In genomic region chr2:16186661-16187516, GRCh38 we compare ENCODE assay signal across 17 cellular contexts.
A peak's percentile ranks its signal among the peaks of the same experiment; 100 is the strongest.
DNase-seq lines count a peak whose midpoint lies in the region; ATAC-seq and TF ChIP-seq lines count a peak whose summit lies in the region.
"Had no signal": no experiment of that assay in that cellular context is flagged by ENCODE, and none has a peak within 500 bp of the region (broad histone marks: within the 10 kb centered on the region; RNA-seq: fewer than 3 reads in every experiment).

No MANE protein-coding gene starts in this region.

- DNase-seq in SK-N-DZ (ENCODE audit: low spot score) (peak; percentile 99), mesenteric fat pad (ENCODE audit: low spot score) (peak; percentile 47), NCI-H1436 (lab: John Stamatoyannopoulos, UW) (no peak), upper lobe of right lung (no peak), SW480 (ENCODE audit: low spot score) (no peak), COLO829 (ENCODE audit: low spot score) (no peak)
- DNase-seq: DMS53, GOT3, NCI-H1105 treated with DMSO at 0.1 percent for 48 hours, NCI-H187 treated with DMSO at 0.1 percent for 48 hours, NCI-H69, OCI-M1, RPMI8226, SIG-M5 had no signal

- no peaks in the 10 kb centered on the region for H3K36me3 ChIP-seq in upper lobe of right lung

- ATAC-seq in GM18873 (IDR thresholded peaks at IDR 0.05; ENCODE audit: low FRiP score, unreplicated experiment), result peak; percentile 86
- ATAC-seq in HG02759 (IDR thresholded peaks at IDR 0.05; ENCODE audit: unreplicated experiment), result peak; percentile 66
- no peak for ATAC-seq in upper lobe of right lung
- ATAC-seq: A549 had no signal

- H3K4me3 ChIP-seq in upper lobe of right lung, result no peak overlapping the region
- H3K4me3 ChIP-seq: A549 had no signal

- H3K9me3 ChIP-seq in upper lobe of right lung, result no peaks in the 10 kb centered on the region
- H3K9me3 ChIP-seq: A549 had no signal

- TF ChIP-seq CTCF in upper lobe of right lung (IDR thresholded peaks at IDR 0.05), result no peak

- intact Hi-C loops in upper lobe of right lung (cut with DNase I), result no loop called here

- H3K27me3 ChIP-seq in upper lobe of right lung, result no peaks in the 10 kb centered on the region

- no peak overlapping the region for H3K27ac ChIP-seq in upper lobe of right lung
- H3K27ac ChIP-seq: A549 had no signal

- H3K4me1 ChIP-seq in upper lobe of right lung, result no peaks in the 10 kb centered on the region
- H3K4me1 ChIP-seq: A549 had no signal

Comparison
In these comparisons a context has a peak if more than half of its experiments do, and no peak if none do; other contexts are left out.
1. DNase-seq: peak in SK-N-DZ (single experiment) and mesenteric fat pad (single experiment); none in NCI-H1436 (single experiment), upper lobe of right lung (single experiment), SW480 (single experiment) and COLO829 (single experiment).